ENCODE assay signal across 14 cellular contexts in the genomic region with DNA sequence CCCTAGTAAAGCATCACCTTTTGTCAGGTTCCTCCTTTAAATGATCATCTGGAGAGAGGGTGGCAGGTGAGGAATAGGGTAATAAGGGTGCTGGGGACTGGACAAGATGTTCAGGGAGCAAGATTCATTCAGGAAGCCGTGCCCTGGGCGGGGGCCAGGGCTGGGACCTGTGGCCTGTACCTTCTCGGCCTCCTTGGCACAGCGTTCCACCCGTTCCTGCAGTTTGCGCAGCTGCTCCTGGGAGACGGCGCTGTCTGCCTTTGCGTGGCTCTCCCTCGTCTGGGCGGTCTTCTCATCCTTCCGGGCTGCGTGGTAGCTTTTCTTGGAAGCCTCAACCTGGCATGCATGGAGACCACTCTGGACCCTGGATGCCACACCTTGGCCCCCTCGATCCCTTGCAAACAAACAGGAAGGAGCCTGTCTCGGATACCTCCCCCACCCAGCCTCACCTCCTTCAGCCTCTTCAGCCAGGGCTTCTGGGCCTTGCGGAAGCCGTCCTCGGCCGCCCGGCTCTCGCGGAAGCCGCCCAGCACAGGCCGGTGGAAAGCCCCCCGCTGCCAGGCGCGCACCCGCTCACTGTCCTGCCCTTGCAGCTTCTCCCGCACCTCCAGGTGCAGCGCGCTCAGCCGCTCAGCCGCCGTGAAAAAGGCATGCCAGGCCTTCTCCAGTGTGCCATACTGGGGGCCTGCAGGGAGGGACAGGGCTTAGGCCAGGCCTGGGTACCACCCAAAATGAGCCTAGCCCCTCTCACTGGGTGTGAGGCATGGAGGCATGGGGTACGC. TPM values are rescaled to one million over a fixed set of nuclear protein-coding genes. Genes with fewer than 3 reads are reported as not detected.
DNase-seq lines count a peak whose midpoint lies in the region; ATAC-seq and TF ChIP-seq lines count a peak whose summit lies in the region.
"Had no signal": no experiment of that assay in that cellular context is flagged by ENCODE, and none has a peak within 500 bp of the region (broad histone marks: within the 10 kb centered on the region; RNA-seq: fewer than 3 reads in every experiment).

No MANE protein-coding gene starts in this region.

- peak overlapping the region; percentile 73 for H3K27ac Mint-ChIP-seq in stimulated activated effector memory CD8-positive, alpha-beta T cell treated with anti-CD3 and anti-CD28 coated beads, Interleukin-12 subunit alpha, Interleukin-12 subunit beta, amount 100 ng/mL, for 72 hours
- H3K27ac Mint-ChIP-seq in activated naive CD8-positive, alpha-beta T cell treated with anti-CD3 and anti-CD28 coated beads for 36 hours, result no peak overlapping the region

- peak overlapping the region; percentile 37 for H3K9ac ChIP-seq in NT2/D1 (ENCODE audit: insufficient read length, low read depth)
- peak overlapping the region; percentile 8; the same call in 1 of the 2 replicates for H3K9ac ChIP-seq in iPS-20b (ENCODE audit: low read depth, low read length)

- peaks cover 0 to 12% (median 0%) of the 10 kb centered on the region in 9 donors for H3K27me3 ChIP-seq in heart left ventricle
- H3K27me3 ChIP-seq in right cardiac atrium (ENCODE audit: control insufficient read depth, insufficient read depth), result no peaks in the 10 kb centered on the region
- H3K27me3 ChIP-seq in NT2/D1 (ENCODE audit: insufficient read depth, insufficient read length), result no peaks in the 10 kb centered on the region
- H3K27me3 ChIP-seq in iPS-20b (ENCODE audit: insufficient read depth, low read length), result no peaks in the 10 kb centered on the region
- H3K27me3 ChIP-seq: BLaER1 treated with 17β-estradiol and CSF1 and Interleukin-3, amounts not matched to agents 10 nM and 100 nM; SJSA1 had no signal

- H3K4me3 Mint-ChIP-seq in stimulated activated effector memory CD8-positive, alpha-beta T cell treated with anti-CD3 and anti-CD28 coated beads, Interleukin-12 subunit alpha, Interleukin-12 subunit beta, amount 100 ng/mL, for 72 hours, result no peak overlapping the region
- H3K4me3 Mint-ChIP-seq in activated naive CD8-positive, alpha-beta T cell treated with anti-CD3 and anti-CD28 coated beads for 36 hours, result no peak overlapping the region

- H3K36me3 Mint-ChIP-seq in stimulated activated effector memory CD8-positive, alpha-beta T cell treated with anti-CD3 and anti-CD28 coated beads, Interleukin-12 subunit alpha, Interleukin-12 subunit beta, amount 100 ng/mL, for 72 hours, result peaks cover 21% of the 10 kb centered on the region
- H3K36me3 Mint-ChIP-seq in activated naive CD8-positive, alpha-beta T cell treated with anti-CD3 and anti-CD28 coated beads for 36 hours, result peaks cover 3% of the 10 kb centered on the region

- H3K36me3 ChIP-seq in heart left ventricle (peaks cover 0 to 42% (median 24%) of the 10 kb centered on the region in 9 donors), NT2/D1 (ENCODE audit: insufficient read depth, insufficient read length, low read length) (peaks cover 69% of the 10 kb centered on the region), iPS-20b (ENCODE audit: insufficient read depth, low read depth, low read length) (peaks cover 18% of the 10 kb centered on the region)

- DNase-seq in heart left ventricle, result no peak
- DNase-seq in right cardiac atrium, result no peak
- no peak for DNase-seq in NT2/D1 (ENCODE audit: low read depth, low spot score)
- no peak for DNase-seq in stimulated activated effector memory CD8-positive, alpha-beta T cell treated with anti-CD3 and anti-CD28 coated beads, Interleukin-12 subunit alpha, Interleukin-12 subunit beta, amount 100 ng/mL, for 72 hours (ENCODE audit: low spot score in 2 of 2)
- DNase-seq in activated naive CD8-positive, alpha-beta T cell treated with anti-CD3 and anti-CD28 coated beads for 36 hours, result no peak
- DNase-seq in CD1c-positive myeloid dendritic cell (ENCODE audit: extremely low spot score), result no peak
- no peak for DNase-seq in stimulated activated CD4-positive, alpha-beta T cell treated with anti-CD3 and anti-CD28 coated beads, Interleukin-12 subunit alpha, Interleukin-12 subunit beta, amount 100 ng/mL, for 4 hours
- DNase-seq: NCI-H2107, NCI-H2227 treated with DMSO at 0.1 percent for 48 hours, NCI-H524 treated with DMSO at 0.1 percent for 48 hours had no signal

- H3K27me3 Mint-ChIP-seq in activated naive CD8-positive, alpha-beta T cell treated with anti-CD3 and anti-CD28 coated beads for 36 hours, result peaks cover 25% of the 10 kb centered on the region

- H3K4me1 Mint-ChIP-seq in stimulated activated effector memory CD8-positive, alpha-beta T cell treated with anti-CD3 and anti-CD28 coated beads, Interleukin-12 subunit alpha, Interleukin-12 subunit beta, amount 100 ng/mL, for 72 hours, result peaks cover 28% of the 10 kb centered on the region
- H3K4me1 Mint-ChIP-seq in activated naive CD8-positive, alpha-beta T cell treated with anti-CD3 and anti-CD28 coated beads for 36 hours, result peaks cover 20% of the 10 kb centered on the region

- intact Hi-C loops in heart left ventricle (cut with DNase I), result loop anchor here in 3 of 10 donors (5.0 kb wide), 2 partner anchors 37 to 177 kb away; no protein-coding TSS in a partner anchor
- intact Hi-C loops in right cardiac atrium (cut with DNase I), result loop anchor here in 2 of 4 donors (5.0 to 10.0 kb wide), 2 partner anchors 77 to 175 kb away; a partner anchor contains a TSS

- H3K27ac ChIP-seq in heart left ventricle, result peak overlapping the region in 10 of 12 donors; percentile 3 to 100 (median 39)
- H3K27ac ChIP-seq in right cardiac atrium (ENCODE audit: low read length), result no peak overlapping the region
- no peak overlapping the region for H3K27ac ChIP-seq in iPS-20b (ENCODE audit: low read length)
- H3K27ac ChIP-seq: A549, SJSA1 had no signal

- 82 to 93% (median 91%) methylated on average over 28 to 35 of the region's 35 CpGs for WGBS in heart left ventricle, 4 donors
- WGBS in right cardiac atrium, result 93% methylated on average over 35 of the region's 35 CpGs

- TF ChIP-seq POLR2A in heart left ventricle (IDR thresholded peaks at IDR 0.05), result no peak

- H3K4me1 ChIP-seq in heart left ventricle (peaks cover 11 to 89% (median 56%) of the 10 kb centered on the region in 12 donors), right cardiac atrium (ENCODE audit: control insufficient read depth, insufficient read depth, low read length) (peaks cover 13% of the 10 kb centered on the region), NT2/D1 (ENCODE audit: insufficient read depth, insufficient read length) (peaks cover 42% of the 10 kb centered on the region), iPS-20b (ENCODE audit: insufficient read depth, low read length) (peaks cover 11% of the 10 kb centered on the region)

- H3K9me3 ChIP-seq in heart left ventricle (no peaks in the 10 kb centered on the region), right cardiac atrium (ENCODE audit: control insufficient read depth, low read length) (no peaks in the 10 kb centered on the region), NT2/D1 (ENCODE audit: insufficient read depth, low read length) (no peaks in the 10 kb centered on the region), iPS-20b (ENCODE audit: insufficient read depth, low read depth, low read length) (no peaks in the 10 kb centered on the region)
- H3K9me3 ChIP-seq: A549; BLaER1 treated with 17β-estradiol and CSF1 and Interleukin-3, amounts not matched to agents 10 nM and 100 nM; SJSA1 had no signal

- H3K4me3 ChIP-seq in heart left ventricle (peak overlapping the region in 2 of 12 donors; percentile 57 to 91), right cardiac atrium (ENCODE audit: low read length) (no peak overlapping the region), NT2/D1 (ENCODE audit: insufficient read length, low read depth) (no peak overlapping the region), iPS-20b (ENCODE audit: low read length) (no peak overlapping the region)
- H3K4me3 ChIP-seq: A549; BLaER1 treated with 17β-estradiol and CSF1 and Interleukin-3, amounts not matched to agents 10 nM and 100 nM; SJSA1 had no signal

- no peak for TF ChIP-seq CTCF in heart left ventricle (IDR thresholded peaks at IDR 0.05)

- H3K9me3 Mint-ChIP-seq in stimulated activated effector memory CD8-positive, alpha-beta T cell treated with anti-CD3 and anti-CD28 coated beads, Interleukin-12 subunit alpha, Interleukin-12 subunit beta, amount 100 ng/mL, for 72 hours, result no peaks in the 10 kb centered on the region
- H3K9me3 Mint-ChIP-seq in activated naive CD8-positive, alpha-beta T cell treated with anti-CD3 and anti-CD28 coated beads for 36 hours, result no peaks in the 10 kb centered on the region

- ATAC-seq in heart left ventricle (no peak), right cardiac atrium (no peak)
- ATAC-seq in stimulated activated effector memory CD8-positive, alpha-beta T cell treated with anti-CD3 and anti-CD28 coated beads, Interleukin-12 subunit alpha, Interleukin-12 subunit beta, amount 100 ng/mL, for 72 hours, result no peak

RNA-seq across cellular contexts. Expression of a gene that starts 3.5 kb away (rescaled TPM):
- total RNA-seq in heart left ventricle, result 10 to 100 TPM; 47.5 to 96.1 (median 61.3) TPM
- 10 to 100 TPM; 49.7 to 79.1 TPM for polyA plus RNA-seq in heart left ventricle
- 10 to 100 TPM; 43.8 to 67.4 (median 56.5) TPM for total RNA-seq in right cardiac atrium
- 39.8 TPM for polyA plus RNA-seq in right cardiac atrium
- total RNA-seq in activated naive CD8-positive, alpha-beta T cell treated with anti-CD3 and anti-CD28 coated beads for 36 hours, result 10 to 100 TPM; 87.6 to 92.6 TPM

RNA-seq across cellular contexts. Expression of a gene that starts 6.0 kb away (rescaled TPM):
- total RNA-seq in heart left ventricle, result 100 to 1,000 TPM; 127 to 330 (median 211) TPM
- 100 to 1,000 TPM; 123 to 282 TPM for polyA plus RNA-seq in heart left ventricle
- 100 to 1,000 TPM; 110 to 156 (median 123) TPM for total RNA-seq in right cardiac atrium
- polyA plus RNA-seq in right cardiac atrium, result 137 TPM
- 1 to 10 TPM; 6.8 to 7.0 TPM for total RNA-seq in activated naive CD8-positive, alpha-beta T cell treated with anti-CD3 and anti-CD28 coated beads for 36 hours

RNA-seq across cellular contexts. Expression of a gene that starts 34.6 kb away (rescaled TPM):
- total RNA-seq in heart left ventricle (10 to 100 TPM in 4 of 9 donors, 1 to 10 TPM in 5; 8.0 to 28.5 (median 9.7) TPM), right cardiac atrium (10 to 100 TPM in 3 of 4 donors, 1 to 10 TPM in 1; 9.2 to 12.4 (median 11.8) TPM)
- polyA plus RNA-seq in heart left ventricle (10 to 100 TPM in 1 of 2 donors, 1 to 10 TPM in 1; 8.1 to 11.7 TPM), right cardiac atrium (10.5 TPM)
- total RNA-seq in activated naive CD8-positive, alpha-beta T cell treated with anti-CD3 and anti-CD28 coated beads for 36 hours, result 100 to 1,000 TPM; 111 to 112 TPM

Comparison
In these comparisons a context has a peak if more than half of its experiments do, and no peak if none do; other contexts are left out.
1. H3K27ac ChIP-seq: peak in heart left ventricle (10 of 12); none in right cardiac atrium (single experiment) and iPS-20b (single experiment).
2. RNA of a gene that starts 6.0 kb away (total RNA-seq): 127 to 330 TPM in heart left ventricle and 110 to 156 TPM in right cardiac atrium; 6.8 to 7.0 TPM in activated naive CD8-positive, alpha-beta T cell treated with anti-CD3 and anti-CD28 coated beads for 36 hours; every median in the first group is over 10 times any median in the second.